9 cellular contexts compared by ENCODE assay signal in genomic region chr2:102301867-102302362, GRCh38. TPM values are rescaled to one million over a fixed set of nuclear protein-coding genes. Genes with fewer than 3 reads are reported as not detected.
A peak's percentile ranks its signal among the peaks of the same experiment; 100 is the strongest.
DNase-seq lines count a peak whose midpoint lies in the region; ATAC-seq and TF ChIP-seq lines count a peak whose summit lies in the region.
"Had no signal": no experiment of that assay in that cellular context is flagged by ENCODE, and none has a peak within 500 bp of the region (broad histone marks: within the 10 kb centered on the region; RNA-seq: fewer than 3 reads in every experiment).

No MANE protein-coding gene starts in this region.

- peak overlapping the region; percentile 37 for H3K4me2 ChIP-seq in osteoblast (ENCODE audit: insufficient read depth, low read length)

- H3K4me3 Mint-ChIP-seq in T-helper 17 cell = peak overlapping the region; percentile 77
- no peak overlapping the region for H3K4me3 Mint-ChIP-seq in chondrocyte (ENCODE audit: unreplicated experiment)

- H3K9me3 ChIP-seq in T-helper 17 cell (ENCODE audit: control insufficient read depth, low read length, poor library complexity, severe bottlenecking) (no peaks in the 10 kb centered on the region), osteoblast (ENCODE audit: low read depth, low read length) (no peaks in the 10 kb centered on the region)
- H3K9me3 ChIP-seq: tibial nerve had no signal

- peak; percentile 95 for ATAC-seq in HG03095 (IDR thresholded peaks at IDR 0.05; ENCODE audit: unreplicated experiment)
- peak; percentile 99 for ATAC-seq in T-helper 17 cell

- H3K36me3 Mint-ChIP-seq in T-helper 17 cell (ENCODE audit: low read depth) = peaks cover 5% of the 10 kb centered on the region
- H3K36me3 Mint-ChIP-seq in chondrocyte (ENCODE audit: low read depth) = no peaks in the 10 kb centered on the region

- no peak overlapping the region for H2AFZ ChIP-seq in osteoblast (ENCODE audit: low read length)

- TF ChIP-seq CTCF in osteoblast (IDR thresholded peaks at IDR 0.05; ENCODE audit: extremely low read depth, low read depth, low read length) (peak; percentile 44), chondrocyte (IDR thresholded peaks at IDR 0.05) (no peak)

- H3K36me3 ChIP-seq in osteoblast (ENCODE audit: insufficient read depth, low read length) = no peaks in the 10 kb centered on the region
- H3K36me3 ChIP-seq: tibial nerve had no signal

- H3K27ac ChIP-seq in osteoblast (ENCODE audit: low read depth, low read length) = no peak overlapping the region
- H3K27ac ChIP-seq: tibial nerve had no signal

- H3K27me3 Mint-ChIP-seq in T-helper 17 cell = peaks cover 46% of the 10 kb centered on the region
- peaks cover 53% of the 10 kb centered on the region for H3K27me3 Mint-ChIP-seq in chondrocyte (ENCODE audit: low read depth)

- peak; percentile 43 for DNase-seq in activated gamma-delta T cell treated with Interleukin-2 at 50 U/mL for 16 hours
- DNase-seq in activated gamma-delta T cell (lab: John Stamatoyannopoulos, UW) = no peak
- DNase-seq in T-helper 17 cell = peak in 1 of 3 donors; percentile 16
- peak; percentile 6 for DNase-seq in cerebellar cortex (ENCODE audit: low spot score)
- DNase-seq in osteoblast (ENCODE audit: insufficient read length, low spot score, missing footprints) = no peak
- DNase-seq in chondrocyte (ENCODE audit: low spot score) = no peak
- DNase-seq in EL = no peak

- no peaks in the 10 kb centered on the region for H4K20me1 ChIP-seq in osteoblast (ENCODE audit: insufficient read depth, low read length)

- no peak overlapping the region for H3K27ac Mint-ChIP-seq in T-helper 17 cell
- no peak overlapping the region for H3K27ac Mint-ChIP-seq in chondrocyte (ENCODE audit: unreplicated experiment)

- no peaks in the 10 kb centered on the region for H3K79me2 ChIP-seq in osteoblast (ENCODE audit: insufficient read depth, low read length)

- H3K4me1 ChIP-seq in osteoblast (ENCODE audit: insufficient read depth, low read length) = peaks cover 7% of the 10 kb centered on the region
- H3K4me1 ChIP-seq: tibial nerve had no signal

- H3K4me3 ChIP-seq in osteoblast (ENCODE audit: insufficient read depth, low read length) = no peak overlapping the region
- H3K4me3 ChIP-seq: tibial nerve had no signal

- no peaks in the 10 kb centered on the region for H3K9me3 Mint-ChIP-seq in chondrocyte (ENCODE audit: low read depth)

- H3K27me3 ChIP-seq in osteoblast (ENCODE audit: insufficient read depth, low read length) = peaks cover 23% of the 10 kb centered on the region

- H3K4me1 Mint-ChIP-seq in T-helper 17 cell = peaks cover 18% of the 10 kb centered on the region
- peaks cover 6% of the 10 kb centered on the region for H3K4me1 Mint-ChIP-seq in chondrocyte (ENCODE audit: low read depth)

RNA-seq across cellular contexts. Expression of gene IL1RL1, which starts 9.4 kb away (rescaled TPM):
- total RNA-seq in T-helper 17 cell (under 1 TPM; 0.60 to 0.99 TPM), osteoblast (under 0.01 and 0.29 TPM in 2 replicates), chondrocyte (not detected in 3 replicates)

RNA-seq across cellular contexts. Expression of gene IL18R1, which starts 53.7 kb away (rescaled TPM):
- total RNA-seq in T-helper 17 cell (10 to 100 TPM; 17.4 to 31.7 TPM), osteoblast (4.0 and 4.7 TPM in 2 replicates), chondrocyte (0.37 to 1.1 TPM (median 0.49 TPM) in 3 replicates)

Comparison
In these comparisons a context has a peak if more than half of its experiments do, and no peak if none do; other contexts are left out.
1. DNase-seq: peak in activated gamma-delta T cell treated with Interleukin-2 at 50 U/mL for 16 hours (single experiment) and cerebellar cortex (single experiment); none in activated gamma-delta T cell (single experiment), osteoblast (single experiment), chondrocyte (single experiment) and EL (single experiment).